In genomic region chr6:98946877-98947410, GRCh38 we compare ENCODE assay signal across 8 cellular contexts. TPM values are rescaled to one million over a fixed set of nuclear protein-coding genes. Genes with fewer than 3 reads are reported as not detected.
DNase-seq lines count a peak whose midpoint lies in the region; ATAC-seq and TF ChIP-seq lines count a peak whose summit lies in the region.

No MANE protein-coding gene starts in this region.

- H3K4me1 Mint-ChIP-seq in MCF 10A (ENCODE audit: insufficient read depth, unreplicated experiment), result peaks cover 21% of the 10 kb centered on the region

- peak overlapping the region; percentile 76 for H3K4me2 ChIP-seq in DOHH2 (ENCODE audit: low read length)

- H3K4me3 Mint-ChIP-seq in MCF 10A (ENCODE audit: unreplicated experiment), result peak overlapping the region; percentile 88

- peaks cover 6% of the 10 kb centered on the region for H3K9me3 Mint-ChIP-seq in MCF 10A (ENCODE audit: unreplicated experiment)

- H3K36me3 Mint-ChIP-seq in MCF 10A (ENCODE audit: insufficient read depth, unreplicated experiment), result peaks cover 5% of the 10 kb centered on the region

- CTCF ChIA-PET in MCF 10A (lab: Yijun Ruan, JAX), result no interaction called here

- TF ChIP-seq CTCF in DOHH2 (IDR thresholded peaks at IDR 0.05; ENCODE audit: low read depth, low read length, poor library complexity, severe bottlenecking) (no peak), MCF 10A (IDR thresholded peaks at IDR 0.05; ENCODE audit: unreplicated experiment) (no peak)

- H3K79me2 ChIP-seq in DOHH2 (ENCODE audit: control insufficient read depth, low read length), result peaks cover 55% of the 10 kb centered on the region

- H3K27ac Mint-ChIP-seq in MCF 10A (ENCODE audit: low read depth, unreplicated experiment), result peak overlapping the region; percentile 95

- H3K27me3 Mint-ChIP-seq in MCF 10A (ENCODE audit: insufficient read depth, unreplicated experiment), result no peaks in the 10 kb centered on the region

- BruUV-seq in MCF 10A (replicated peaks; lab: Mats Ljungman, UMichigan), result TSS peak; percentile 43

- ATAC-seq in GM21737 (IDR thresholded peaks at IDR 0.05; ENCODE audit: unreplicated experiment) (peak; percentile 24), left colon (no peak)

- H3K27me3 ChIP-seq in DOHH2 (ENCODE audit: control insufficient read depth, low read length), result 0 out of 2 replicates have a peak, but pooled peaks cover 2% of the 10 kb centered on the region

- H3K4me3 ChIP-seq in DOHH2 (ENCODE audit: low read length), result peak overlapping the region; percentile 96
- H3K4me3 ChIP-seq in Jurkat, Clone E6-1 (ENCODE audit: low read length), result peak overlapping the region; percentile 92

- no peaks in the 10 kb centered on the region for H3K9me3 ChIP-seq in DOHH2 (ENCODE audit: control insufficient read depth, insufficient read depth, low read length)

- H3K9me2 ChIP-seq in DOHH2 (replicated peaks; ENCODE audit: control insufficient read depth, low read length), result no peaks in the 10 kb centered on the region

- intact Hi-C loops in MCF 10A (cut with micrococcal nuclease), result loop anchor here (10.0 kb wide), 1 partner anchor 478 kb away; the partner anchor contains the start of gene PNISR
- intact Hi-C loops in left colon (cut with DNase I, micrococcal nuclease), result no loop called here

- POLR2A ChIA-PET in MCF 10A (lab: Yijun Ruan, JAX), result interaction anchor here (0.6 to 1.4 kb wide), 7 partner anchors 10 to 1766 kb away, joined by 3 to 6 read pairs (median 3); no protein-coding TSS in a partner anchor

- H3K4me1 ChIP-seq in DOHH2 (ENCODE audit: control insufficient read depth, low read length), result peaks cover 26% of the 10 kb centered on the region

- peak overlapping the region; percentile 58 for H3K27ac ChIP-seq in DOHH2 (ENCODE audit: low read depth, low read length)

- peaks cover 13% of the 10 kb centered on the region; the same call in 1 of the 2 replicates for H3F3A ChIP-seq in DOHH2 (ENCODE audit: control insufficient read depth, insufficient read depth)

- H3K36me3 ChIP-seq in DOHH2 (ENCODE audit: control insufficient read depth, low read length), result peaks cover 11% of the 10 kb centered on the region

- peak; percentile 75 for DNase-seq in Jurkat, Clone E6-1 (ENCODE audit: low read depth, low spot score)
- DNase-seq in T-helper 2 cell (peak in 4 of 5 experiments; percentile 9 to 72 (median 34)), MCF 10A (ENCODE audit: unreplicated experiment) (peak; percentile 67), left colon (peak; percentile 45 to 71), AG08396 (ENCODE audit: low spot score) (no peak)
- peak; percentile 32 for DNase-seq in stimulated activated CD4-positive, alpha-beta T cell treated with anti-CD3 and anti-CD28 coated beads, Interleukin-4, amount 100 ng/mL, for 1 hour

- H4K20me1 ChIP-seq in DOHH2 (ENCODE audit: control insufficient read depth, insufficient read depth, low read depth, low read length), result no peaks in the 10 kb centered on the region

RNA-seq across cellular contexts. Expression of gene FBXL4, which starts 0.8 kb away (rescaled TPM):
- polyA plus RNA-seq in Jurkat, Clone E6-1 (2012; ENCODE audit: insufficient read depth, insufficient read length), result 10.0 TPM
- total RNA-seq in MCF 10A (2022) (11.3 and 15.7 TPM in 2 replicates), left colon (10 to 100 TPM; 16.0 to 17.9 TPM)
